ENCODE assay signal across 1 cellular context in the genomic region with DNA sequence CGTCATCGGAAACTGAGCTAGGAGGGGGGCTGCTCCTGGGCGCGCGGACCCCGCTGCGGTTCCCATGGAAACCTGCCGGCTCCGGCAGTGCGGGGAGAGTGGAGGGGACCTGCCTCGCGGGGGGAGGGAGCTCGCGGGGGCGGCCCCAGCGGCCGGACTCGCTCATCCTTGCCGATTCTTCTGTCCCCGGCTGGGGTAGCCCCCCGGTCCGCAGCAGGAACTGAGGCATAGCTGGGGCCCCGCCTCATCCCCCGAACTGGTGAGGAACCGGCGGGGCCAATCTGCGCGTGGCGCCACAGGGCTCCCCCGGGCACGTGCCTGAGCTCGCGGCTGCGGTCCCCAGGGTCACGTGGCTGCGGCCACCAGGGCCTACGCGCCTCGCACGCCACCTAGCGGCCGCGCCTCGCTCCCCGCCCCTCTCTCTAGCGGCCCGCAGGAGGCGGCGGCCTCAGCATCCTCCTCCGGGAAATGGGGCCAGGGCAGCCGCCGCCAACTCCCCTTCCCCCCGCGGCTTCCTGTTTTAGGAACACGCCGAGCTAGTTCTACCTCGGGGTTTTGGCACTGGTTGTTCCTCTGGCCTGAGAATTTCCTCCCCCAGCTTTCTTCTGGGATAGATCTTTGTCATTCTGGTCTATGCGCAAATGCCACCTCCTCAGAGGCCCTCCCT.
TF ChIP-seq lines count a peak whose summit lies in the region.

No MANE protein-coding gene starts in this region.

TF ChIP-seq in GM12878, 131 proteins besides CTCF, POLR2A, EP300 and RAD21 (continued from another document and continues in another):
- peak; percentile 60; the same call in 1 of the 2 replicates for TF ChIP-seq TBL1XR1 (IDR thresholded peaks at IDR 0.05; ENCODE audit: low read depth, low read length)
- TF ChIP-seq CBFB (IDR thresholded peaks at IDR 0.05; ENCODE audit: low read depth): no peak
- peak; percentile 23; the same call in 1 of the 2 replicates for TF ChIP-seq CREM (IDR thresholded peaks at IDR 0.05; ENCODE audit: low read depth)
- peak; percentile 86 for TF ChIP-seq MYC (IDR thresholded peaks at IDR 0.05; ENCODE audit: insufficient read depth, insufficient read length, insufficient replicate concordance, low read length, severe bottlenecking)
- TF ChIP-seq TCF7 (IDR thresholded peaks at IDR 0.05; ENCODE audit: borderline replicate concordance): no peak
- TF ChIP-seq SP1 (IDR thresholded peaks at IDR 0.05; ENCODE audit: low read depth, low read length): peak; percentile 46
- TF ChIP-seq SUZ12 (IDR thresholded peaks at IDR 0.05; ENCODE audit: unreplicated experiment): no peak
- no peak for TF ChIP-seq MEF2A (IDR thresholded peaks at IDR 0.05; ENCODE audit: insufficient read depth, low read depth, low read length)
- peak; percentile 90 for TF ChIP-seq RELA (IDR thresholded peaks at IDR 0.05; ENCODE audit: borderline replicate concordance, partially characterized antibody)
- TF ChIP-seq, protein P1, sequence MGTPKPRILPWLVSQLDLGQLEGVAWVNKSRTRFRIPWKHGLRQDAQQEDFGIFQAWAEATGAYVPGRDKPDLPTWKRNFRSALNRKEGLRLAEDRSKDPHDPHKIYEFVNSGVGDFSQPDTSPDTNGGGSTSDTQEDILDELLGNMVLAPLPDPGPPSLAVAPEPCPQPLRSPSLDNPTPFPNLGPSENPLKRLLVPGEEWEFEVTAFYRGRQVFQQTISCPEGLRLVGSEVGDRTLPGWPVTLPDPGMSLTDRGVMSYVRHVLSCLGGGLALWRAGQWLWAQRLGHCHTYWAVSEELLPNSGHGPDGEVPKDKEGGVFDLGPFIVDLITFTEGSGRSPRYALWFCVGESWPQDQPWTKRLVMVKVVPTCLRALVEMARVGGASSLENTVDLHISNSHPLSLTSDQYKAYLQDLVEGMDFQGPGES (IDR thresholded peaks at IDR 0.05): peak; percentile 16; the same call in 1 of the 2 replicates
- TF ChIP-seq, protein P2, sequence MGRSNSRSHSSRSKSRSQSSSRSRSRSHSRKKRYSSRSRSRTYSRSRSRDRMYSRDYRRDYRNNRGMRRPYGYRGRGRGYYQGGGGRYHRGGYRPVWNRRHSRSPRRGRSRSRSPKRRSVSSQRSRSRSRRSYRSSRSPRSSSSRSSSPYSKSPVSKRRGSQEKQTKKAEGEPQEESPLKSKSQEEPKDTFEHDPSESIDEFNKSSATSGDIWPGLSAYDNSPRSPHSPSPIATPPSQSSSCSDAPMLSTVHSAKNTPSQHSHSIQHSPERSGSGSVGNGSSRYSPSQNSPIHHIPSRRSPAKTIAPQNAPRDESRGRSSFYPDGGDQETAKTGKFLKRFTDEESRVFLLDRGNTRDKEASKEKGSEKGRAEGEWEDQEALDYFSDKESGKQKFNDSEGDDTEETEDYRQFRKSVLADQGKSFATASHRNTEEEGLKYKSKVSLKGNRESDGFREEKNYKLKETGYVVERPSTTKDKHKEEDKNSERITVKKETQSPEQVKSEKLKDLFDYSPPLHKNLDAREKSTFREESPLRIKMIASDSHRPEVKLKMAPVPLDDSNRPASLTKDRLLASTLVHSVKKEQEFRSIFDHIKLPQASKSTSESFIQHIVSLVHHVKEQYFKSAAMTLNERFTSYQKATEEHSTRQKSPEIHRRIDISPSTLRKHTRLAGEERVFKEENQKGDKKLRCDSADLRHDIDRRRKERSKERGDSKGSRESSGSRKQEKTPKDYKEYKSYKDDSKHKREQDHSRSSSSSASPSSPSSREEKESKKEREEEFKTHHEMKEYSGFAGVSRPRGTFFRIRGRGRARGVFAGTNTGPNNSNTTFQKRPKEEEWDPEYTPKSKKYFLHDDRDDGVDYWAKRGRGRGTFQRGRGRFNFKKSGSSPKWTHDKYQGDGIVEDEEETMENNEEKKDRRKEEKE (IDR thresholded peaks at IDR 0.05): 0 out of 2 replicates have a peak, but pooled peaks have one; percentile 62
- TF ChIP-seq, protein P3, sequence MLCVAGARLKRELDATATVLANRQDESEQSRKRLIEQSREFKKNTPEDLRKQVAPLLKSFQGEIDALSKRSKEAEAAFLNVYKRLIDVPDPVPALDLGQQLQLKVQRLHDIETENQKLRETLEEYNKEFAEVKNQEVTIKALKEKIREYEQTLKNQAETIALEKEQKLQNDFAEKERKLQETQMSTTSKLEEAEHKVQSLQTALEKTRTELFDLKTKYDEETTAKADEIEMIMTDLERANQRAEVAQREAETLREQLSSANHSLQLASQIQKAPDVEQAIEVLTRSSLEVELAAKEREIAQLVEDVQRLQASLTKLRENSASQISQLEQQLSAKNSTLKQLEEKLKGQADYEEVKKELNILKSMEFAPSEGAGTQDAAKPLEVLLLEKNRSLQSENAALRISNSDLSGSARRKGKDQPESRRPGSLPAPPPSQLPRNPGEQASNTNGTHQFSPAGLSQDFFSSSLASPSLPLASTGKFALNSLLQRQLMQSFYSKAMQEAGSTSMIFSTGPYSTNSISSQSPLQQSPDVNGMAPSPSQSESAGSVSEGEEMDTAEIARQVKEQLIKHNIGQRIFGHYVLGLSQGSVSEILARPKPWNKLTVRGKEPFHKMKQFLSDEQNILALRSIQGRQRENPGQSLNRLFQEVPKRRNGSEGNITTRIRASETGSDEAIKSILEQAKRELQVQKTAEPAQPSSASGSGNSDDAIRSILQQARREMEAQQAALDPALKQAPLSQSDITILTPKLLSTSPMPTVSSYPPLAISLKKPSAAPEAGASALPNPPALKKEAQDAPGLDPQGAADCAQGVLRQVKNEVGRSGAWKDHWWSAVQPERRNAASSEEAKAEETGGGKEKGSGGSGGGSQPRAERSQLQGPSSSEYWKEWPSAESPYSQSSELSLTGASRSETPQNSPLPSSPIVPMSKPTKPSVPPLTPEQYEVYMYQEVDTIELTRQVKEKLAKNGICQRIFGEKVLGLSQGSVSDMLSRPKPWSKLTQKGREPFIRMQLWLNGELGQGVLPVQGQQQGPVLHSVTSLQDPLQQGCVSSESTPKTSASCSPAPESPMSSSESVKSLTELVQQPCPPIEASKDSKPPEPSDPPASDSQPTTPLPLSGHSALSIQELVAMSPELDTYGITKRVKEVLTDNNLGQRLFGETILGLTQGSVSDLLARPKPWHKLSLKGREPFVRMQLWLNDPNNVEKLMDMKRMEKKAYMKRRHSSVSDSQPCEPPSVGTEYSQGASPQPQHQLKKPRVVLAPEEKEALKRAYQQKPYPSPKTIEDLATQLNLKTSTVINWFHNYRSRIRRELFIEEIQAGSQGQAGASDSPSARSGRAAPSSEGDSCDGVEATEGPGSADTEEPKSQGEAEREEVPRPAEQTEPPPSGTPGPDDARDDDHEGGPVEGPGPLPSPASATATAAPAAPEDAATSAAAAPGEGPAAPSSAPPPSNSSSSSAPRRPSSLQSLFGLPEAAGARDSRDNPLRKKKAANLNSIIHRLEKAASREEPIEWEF (IDR thresholded peaks at IDR 0.05; ENCODE audit: insufficient replicate concordance, low read depth, low read length): no peak
- TF ChIP-seq SIN3A (IDR thresholded peaks at IDR 0.05; ENCODE audit: low read depth, low read length): no peak
- TF ChIP-seq IRF4 (IDR thresholded peaks at IDR 0.05; ENCODE audit: low read depth, low read length): peak; percentile 5; the same call in 1 of the 2 replicates
- TF ChIP-seq NRF1 (conservative IDR thresholded peaks at IDR 0.05; ENCODE audit: low read depth, low read length): no peak
- TF ChIP-seq LARP7 (IDR thresholded peaks at IDR 0.05): peak; percentile 92
- TF ChIP-seq FOXM1 (IDR thresholded peaks at IDR 0.05; ENCODE audit: low read depth, low read length): no peak
- TF ChIP-seq, protein P4, sequence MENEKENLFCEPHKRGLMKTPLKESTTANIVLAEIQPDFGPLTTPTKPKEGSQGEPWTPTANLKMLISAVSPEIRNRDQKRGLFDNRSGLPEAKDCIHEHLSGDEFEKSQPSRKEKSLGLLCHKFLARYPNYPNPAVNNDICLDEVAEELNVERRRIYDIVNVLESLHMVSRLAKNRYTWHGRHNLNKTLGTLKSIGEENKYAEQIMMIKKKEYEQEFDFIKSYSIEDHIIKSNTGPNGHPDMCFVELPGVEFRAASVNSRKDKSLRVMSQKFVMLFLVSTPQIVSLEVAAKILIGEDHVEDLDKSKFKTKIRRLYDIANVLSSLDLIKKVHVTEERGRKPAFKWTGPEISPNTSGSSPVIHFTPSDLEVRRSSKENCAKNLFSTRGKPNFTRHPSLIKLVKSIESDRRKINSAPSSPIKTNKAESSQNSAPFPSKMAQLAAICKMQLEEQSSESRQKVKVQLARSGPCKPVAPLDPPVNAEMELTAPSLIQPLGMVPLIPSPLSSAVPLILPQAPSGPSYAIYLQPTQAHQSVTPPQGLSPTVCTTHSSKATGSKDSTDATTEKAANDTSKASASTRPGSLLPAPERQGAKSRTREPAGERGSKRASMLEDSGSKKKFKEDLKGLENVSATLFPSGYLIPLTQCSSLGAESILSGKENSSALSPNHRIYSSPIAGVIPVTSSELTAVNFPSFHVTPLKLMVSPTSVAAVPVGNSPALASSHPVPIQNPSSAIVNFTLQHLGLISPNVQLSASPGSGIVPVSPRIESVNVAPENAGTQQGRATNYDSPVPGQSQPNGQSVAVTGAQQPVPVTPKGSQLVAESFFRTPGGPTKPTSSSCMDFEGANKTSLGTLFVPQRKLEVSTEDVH (IDR thresholded peaks at IDR 0.05; ENCODE audit: low read depth, partially characterized antibody): no peak
- TF ChIP-seq, protein P5, sequence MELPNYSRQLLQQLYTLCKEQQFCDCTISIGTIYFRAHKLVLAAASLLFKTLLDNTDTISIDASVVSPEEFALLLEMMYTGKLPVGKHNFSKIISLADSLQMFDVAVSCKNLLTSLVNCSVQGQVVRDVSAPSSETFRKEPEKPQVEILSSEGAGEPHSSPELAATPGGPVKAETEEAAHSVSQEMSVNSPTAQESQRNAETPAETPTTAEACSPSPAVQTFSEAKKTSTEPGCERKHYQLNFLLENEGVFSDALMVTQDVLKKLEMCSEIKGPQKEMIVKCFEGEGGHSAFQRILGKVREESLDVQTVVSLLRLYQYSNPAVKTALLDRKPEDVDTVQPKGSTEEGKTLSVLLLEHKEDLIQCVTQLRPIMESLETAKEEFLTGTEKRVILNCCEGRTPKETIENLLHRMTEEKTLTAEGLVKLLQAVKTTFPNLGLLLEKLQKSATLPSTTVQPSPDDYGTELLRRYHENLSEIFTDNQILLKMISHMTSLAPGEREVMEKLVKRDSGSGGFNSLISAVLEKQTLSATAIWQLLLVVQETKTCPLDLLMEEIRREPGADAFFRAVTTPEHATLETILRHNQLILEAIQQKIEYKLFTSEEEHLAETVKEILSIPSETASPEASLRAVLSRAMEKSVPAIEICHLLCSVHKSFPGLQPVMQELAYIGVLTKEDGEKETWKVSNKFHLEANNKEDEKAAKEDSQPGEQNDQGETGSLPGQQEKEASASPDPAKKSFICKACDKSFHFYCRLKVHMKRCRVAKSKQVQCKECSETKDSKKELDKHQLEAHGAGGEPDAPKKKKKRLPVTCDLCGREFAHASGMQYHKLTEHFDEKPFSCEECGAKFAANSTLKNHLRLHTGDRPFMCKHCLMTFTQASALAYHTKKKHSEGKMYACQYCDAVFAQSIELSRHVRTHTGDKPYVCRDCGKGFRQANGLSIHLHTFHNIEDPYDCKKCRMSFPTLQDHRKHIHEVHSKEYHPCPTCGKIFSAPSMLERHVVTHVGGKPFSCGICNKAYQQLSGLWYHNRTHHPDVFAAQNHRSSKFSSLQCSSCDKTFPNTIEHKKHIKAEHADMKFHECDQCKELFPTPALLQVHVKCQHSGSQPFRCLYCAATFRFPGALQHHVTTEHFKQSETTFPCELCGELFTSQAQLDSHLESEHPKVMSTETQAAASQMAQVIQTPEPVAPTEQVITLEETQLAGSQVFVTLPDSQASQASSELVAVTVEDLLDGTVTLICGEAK (IDR thresholded peaks at IDR 0.05; ENCODE audit: borderline replicate concordance): no peak
- no peak for TF ChIP-seq PML (IDR thresholded peaks at IDR 0.05; ENCODE audit: low read length)
- TF ChIP-seq ZNF384 (IDR thresholded peaks at IDR 0.05; ENCODE audit: borderline replicate concordance, low read depth, low read length): no peak
- TF ChIP-seq ESRRA (IDR thresholded peaks at IDR 0.05; ENCODE audit: low read length): 0 out of 2 replicates have a peak, but pooled peaks have one; percentile 53
- TF ChIP-seq NR2F1 (conservative IDR thresholded peaks at IDR 0.05): peak; percentile 88
- peak; percentile 66; the same call in 2 of the 3 replicates for TF ChIP-seq POU2F2 (IDR thresholded peaks at IDR 0.05; ENCODE audit: borderline replicate concordance, low read depth, low read length)
- no peak for TF ChIP-seq MTA3 (IDR thresholded peaks at IDR 0.05; ENCODE audit: borderline replicate concordance, low read length)
- TF ChIP-seq, protein P6, sequence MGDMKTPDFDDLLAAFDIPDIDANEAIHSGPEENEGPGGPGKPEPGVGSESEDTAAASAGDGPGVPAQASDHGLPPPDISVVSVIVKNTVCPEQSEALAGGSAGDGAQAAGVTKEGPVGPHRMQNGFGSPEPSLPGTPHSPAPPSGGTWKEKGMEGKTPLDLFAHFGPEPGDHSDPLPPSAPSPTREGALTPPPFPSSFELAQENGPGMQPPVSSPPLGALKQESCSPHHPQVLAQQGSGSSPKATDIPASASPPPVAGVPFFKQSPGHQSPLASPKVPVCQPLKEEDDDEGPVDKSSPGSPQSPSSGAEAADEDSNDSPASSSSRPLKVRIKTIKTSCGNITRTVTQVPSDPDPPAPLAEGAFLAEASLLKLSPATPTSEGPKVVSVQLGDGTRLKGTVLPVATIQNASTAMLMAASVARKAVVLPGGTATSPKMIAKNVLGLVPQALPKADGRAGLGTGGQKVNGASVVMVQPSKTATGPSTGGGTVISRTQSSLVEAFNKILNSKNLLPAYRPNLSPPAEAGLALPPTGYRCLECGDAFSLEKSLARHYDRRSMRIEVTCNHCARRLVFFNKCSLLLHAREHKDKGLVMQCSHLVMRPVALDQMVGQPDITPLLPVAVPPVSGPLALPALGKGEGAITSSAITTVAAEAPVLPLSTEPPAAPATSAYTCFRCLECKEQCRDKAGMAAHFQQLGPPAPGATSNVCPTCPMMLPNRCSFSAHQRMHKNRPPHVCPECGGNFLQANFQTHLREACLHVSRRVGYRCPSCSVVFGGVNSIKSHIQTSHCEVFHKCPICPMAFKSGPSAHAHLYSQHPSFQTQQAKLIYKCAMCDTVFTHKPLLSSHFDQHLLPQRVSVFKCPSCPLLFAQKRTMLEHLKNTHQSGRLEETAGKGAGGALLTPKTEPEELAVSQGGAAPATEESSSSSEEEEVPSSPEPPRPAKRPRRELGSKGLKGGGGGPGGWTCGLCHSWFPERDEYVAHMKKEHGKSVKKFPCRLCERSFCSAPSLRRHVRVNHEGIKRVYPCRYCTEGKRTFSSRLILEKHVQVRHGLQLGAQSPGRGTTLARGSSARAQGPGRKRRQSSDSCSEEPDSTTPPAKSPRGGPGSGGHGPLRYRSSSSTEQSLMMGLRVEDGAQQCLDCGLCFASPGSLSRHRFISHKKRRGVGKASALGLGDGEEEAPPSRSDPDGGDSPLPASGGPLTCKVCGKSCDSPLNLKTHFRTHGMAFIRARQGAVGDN (IDR thresholded peaks at IDR 0.05): peak; percentile 86
- peak; percentile 85 for TF ChIP-seq YY1 (IDR thresholded peaks at IDR 0.05; ENCODE audit: low read depth, low read length)
- no peak for TF ChIP-seq CBX5 (IDR thresholded peaks at IDR 0.05; ENCODE audit: low read depth)
